ENCODE assay signal across 10 cellular contexts in the genomic region with DNA sequence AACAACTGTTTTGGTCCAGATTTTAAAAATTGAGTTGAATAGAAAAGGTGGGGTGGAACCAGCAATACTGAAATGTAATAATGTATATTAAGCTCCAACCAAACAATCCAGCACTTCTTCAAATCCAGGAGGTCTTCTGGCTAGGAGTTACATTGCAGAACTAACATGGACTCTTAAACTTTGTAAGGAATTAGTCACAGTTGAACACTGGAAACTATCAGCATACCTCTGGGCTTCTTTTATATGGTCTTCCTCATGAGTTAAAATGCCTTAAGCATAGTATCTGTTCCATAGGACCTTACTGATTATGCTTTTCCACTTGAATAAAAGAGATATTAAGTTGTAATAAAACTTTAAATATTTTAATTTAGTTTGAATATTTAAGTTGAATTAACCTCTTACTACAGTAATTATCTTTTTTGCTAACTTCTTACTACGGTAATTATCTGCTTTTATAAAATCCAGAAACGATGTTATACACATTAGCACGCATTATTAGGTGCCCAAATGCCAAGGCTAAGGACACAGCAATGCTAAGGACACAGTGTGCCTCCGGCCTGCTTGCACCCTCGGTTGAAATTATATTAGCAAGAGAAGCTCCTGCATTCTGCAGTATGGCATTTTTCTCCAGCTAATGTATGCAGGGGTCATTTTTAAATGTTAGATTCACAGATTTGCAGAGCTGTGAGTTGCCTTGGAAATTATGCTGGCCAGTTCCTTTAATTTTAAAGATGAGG.
DNase-seq lines count a peak whose midpoint lies in the region; ATAC-seq and TF ChIP-seq lines count a peak whose summit lies in the region.
"Had no signal": no experiment of that assay in that cellular context is flagged by ENCODE, and none has a peak within 500 bp of the region (broad histone marks: within the 10 kb centered on the region; RNA-seq: fewer than 3 reads in every experiment).

No MANE protein-coding gene starts in this region.

- TF ChIP-seq POLR2A in spleen (IDR thresholded peaks at IDR 0.05), result no peak

- H3K27ac ChIP-seq in trophoblast cell (ENCODE audit: low read depth, low read length) (peak overlapping the region; percentile 35), spleen (no peak overlapping the region)

- H2BK120ac ChIP-seq in trophoblast cell (ENCODE audit: insufficient read depth, low read length, poor library complexity), result no peak overlapping the region

- no peak overlapping the region for H3K23ac ChIP-seq in trophoblast cell (ENCODE audit: low read length)

- peaks cover 12% of the 10 kb centered on the region for H3K79me1 ChIP-seq in trophoblast cell (ENCODE audit: low read length)

- H3K4ac ChIP-seq in trophoblast cell (ENCODE audit: low read depth, low read length), result no peak overlapping the region

- H3K4me2 ChIP-seq in trophoblast cell (ENCODE audit: low read length), result no peak overlapping the region

- no peak overlapping the region for H4K8ac ChIP-seq in trophoblast cell (ENCODE audit: low read depth, low read length)

- no peak overlapping the region for H3K18ac ChIP-seq in trophoblast cell (ENCODE audit: low read length)

- no peaks in the 10 kb centered on the region for H3K27me3 Mint-ChIP-seq in activated T-cell treated with anti-CD3 and anti-CD28 coated beads, Interleukin-2, amount 50 U/mL, for 4 hours (ENCODE audit: low read depth)
- H3K27me3 Mint-ChIP-seq: B cell had no signal

- no peaks in the 10 kb centered on the region for H3K36me3 Mint-ChIP-seq in activated T-cell treated with anti-CD3 and anti-CD28 coated beads, Interleukin-2, amount 50 U/mL, for 4 hours (ENCODE audit: insufficient read depth)

- no peak overlapping the region for H3K14ac ChIP-seq in trophoblast cell (ENCODE audit: low read length)

- H3K36me3 ChIP-seq in trophoblast cell (ENCODE audit: control insufficient read depth in 1 of 2, insufficient read depth in 2 of 2, low read length in 2 of 2) (no peaks in the 10 kb centered on the region), spleen (no peaks in the 10 kb centered on the region)

- intact Hi-C loops in Right ventricle myocardium superior (cut with DNase I) (no loop called here), spleen (cut with DNase I; ENCODE audit: low total_unique reads) (no loop called here)

- peak; percentile 62 for ATAC-seq in Right ventricle myocardium superior (ENCODE audit: poor library complexity)
- no peak for ATAC-seq in activated T-cell treated with anti-CD3 and anti-CD28 coated beads, Interleukin-2, amount 50 U/mL, for 4 hours

- H2BK5ac ChIP-seq in trophoblast cell (ENCODE audit: low read depth, low read length, poor library complexity), result peak overlapping the region; percentile 75

- H3K4me3 ChIP-seq in trophoblast cell (ENCODE audit: low read depth, low read length) (no peak overlapping the region), spleen (no peak overlapping the region)

- H2AFZ ChIP-seq in trophoblast cell (ENCODE audit: insufficient read depth, low read length, poor library complexity), result no peak overlapping the region

- TF ChIP-seq CTCF in spleen (IDR thresholded peaks at IDR 0.05 in 8 of 11, conservative IDR thresholded peaks at IDR 0.05 in 3 of 11), result no peak

- no CpG with 5 or more reads among the region's 5 CpGs for WGBS in trophoblast cell (ENCODE audit: extremely low coverage, insufficient coverage, insufficient read length)
- WGBS in spleen, 5 donors, result 90 to 95% (median 93%) methylated on average over 5 of the region's 5 CpGs

- H2AK5ac ChIP-seq in trophoblast cell (ENCODE audit: low read length), result peak overlapping the region; percentile 91

- no peak overlapping the region for H3K9ac ChIP-seq in trophoblast cell (ENCODE audit: low read length)

- H3K4me1 ChIP-seq in trophoblast cell (ENCODE audit: control insufficient read depth in 1 of 2, insufficient read depth in 2 of 2, low read length in 2 of 2) (peaks cover 13 to 19% of the 10 kb centered on the region in 2 experiments), spleen (peaks cover 0 to 3% (median 0%) of the 10 kb centered on the region in 6 donors)

- peaks cover 5% of the 10 kb centered on the region for H3K4me1 Mint-ChIP-seq in activated T-cell treated with anti-CD3 and anti-CD28 coated beads, Interleukin-2, amount 50 U/mL, for 4 hours (ENCODE audit: low read depth)

- H3K79me2 ChIP-seq in trophoblast cell (ENCODE audit: control insufficient read depth, insufficient read depth, low read length, poor library complexity), result peaks cover 2% of the 10 kb centered on the region

- DNase-seq in EL (peak; percentile 16), RKO (ENCODE audit: low spot score) (peak; percentile 3), Right ventricle myocardium superior (no peak), trophoblast cell (peak in 1 of 2 donors; percentile 43), HUDEP-2 (lab: John Stamatoyannopoulos, UW; ENCODE audit: unreplicated experiment in 76 of 76) (no peak), HT-29 (ENCODE audit: low spot score) (no peak), spleen (no peak)
- no peak for DNase-seq in activated T-cell treated with anti-CD3 and anti-CD28 coated beads, Interleukin-2, amount 50 U/mL, for 4 hours
- DNase-seq: stimulated activated CD4-positive, alpha-beta T cell treated with anti-CD3 and anti-CD28 coated beads, Interleukin-12 subunit alpha, Interleukin-12 subunit beta, amount 100 ng/mL, for 4 hours had no signal

- peak overlapping the region; percentile 90 for H2BK12ac ChIP-seq in trophoblast cell (ENCODE audit: low read length)

- H3K27me3 ChIP-seq in trophoblast cell (ENCODE audit: insufficient read depth, low read length) (no peaks in the 10 kb centered on the region), spleen (replicated peaks in 1 of 7) (no peaks in the 10 kb centered on the region)

- no peak overlapping the region for H4K12ac ChIP-seq in trophoblast cell (ENCODE audit: low read depth, low read length)

- no peak overlapping the region for H3K4me3 Mint-ChIP-seq in activated T-cell treated with anti-CD3 and anti-CD28 coated beads, Interleukin-2, amount 50 U/mL, for 4 hours
- H3K4me3 Mint-ChIP-seq: B cell had no signal

- H4K91ac ChIP-seq in trophoblast cell (ENCODE audit: low read depth, low read length), result no peak overlapping the region

- H3K9me3 ChIP-seq in trophoblast cell (ENCODE audit: insufficient read depth, low read depth, low read length), result no peaks in the 10 kb centered on the region
- no peaks in the 10 kb centered on the region for H3K9me3 ChIP-seq in spleen

- H3K9me3 Mint-ChIP-seq in activated T-cell treated with anti-CD3 and anti-CD28 coated beads, Interleukin-2, amount 50 U/mL, for 4 hours, result no peaks in the 10 kb centered on the region

Comparison
In these comparisons a context has a peak if more than half of its experiments do, and no peak if none do; other contexts are left out.
1. DNase-seq: peak in EL (single experiment) and RKO (single experiment); none in Right ventricle myocardium superior (single experiment), HUDEP-2 (0 of 76), HT-29 (single experiment), activated T-cell treated with anti-CD3 and anti-CD28 coated beads, Interleukin-2, amount 50 U/mL, for 4 hours (single experiment) and spleen (single experiment).